In genomic region chr2:218406949-218407703, GRCh38 we compare ENCODE assay signal across 8 cellular contexts. TPM values are rescaled to one million over a fixed set of nuclear protein-coding genes. Genes with fewer than 3 reads are reported as not detected.
A peak's percentile ranks its signal among the peaks of the same experiment; 100 is the strongest.
DNase-seq lines count a peak whose midpoint lies in the region; ATAC-seq and TF ChIP-seq lines count a peak whose summit lies in the region.

No MANE protein-coding gene starts in this region.

- H2AFZ ChIP-seq in GM23338, result peak overlapping the region; percentile 95

- DNase-seq in GM23338 (ENCODE audit: low spot score) (no peak), NCI-H774 (lab: John Stamatoyannopoulos, UW) (peak; percentile 8), endothelial cell (ENCODE audit: low spot score) (peak; percentile 28), mucosa of gallbladder (ENCODE audit: low spot score) (peak; percentile 74), retina (no peak)
- DNase-seq in activated CD8-positive, alpha-beta memory T cell treated with anti-CD3 and anti-CD28 coated beads, Interleukin-2, amount 50 U/mL, for 1 hour (ENCODE audit: extremely low read depth), result peak; percentile 50

- no peaks in the 10 kb centered on the region for H3K9me3 ChIP-seq in stomach smooth muscle (ENCODE audit: control insufficient read depth in 2 of 2, low read length in 2 of 2)

- H3K4me3 ChIP-seq in GM23338 (peak overlapping the region; percentile 61), stomach smooth muscle (ENCODE audit: low read length in 2 of 2) (peak overlapping the region; percentile 52 to 77)

- H3K27me3 Mint-ChIP-seq in GM23338 (ENCODE audit: insufficient read depth, low read depth, poor library complexity) (peaks cover 7% of the 10 kb centered on the region), endothelial cell (ENCODE audit: unreplicated experiment) (peaks cover 5% of the 10 kb centered on the region)

- no peaks in the 10 kb centered on the region for H3K79me2 ChIP-seq in GM23338 (replicated peaks; ENCODE audit: insufficient read depth)

- H3K36me3 Mint-ChIP-seq in GM23338 (ENCODE audit: low read depth) (peaks cover 12% of the 10 kb centered on the region), endothelial cell (ENCODE audit: low read depth, unreplicated experiment) (peaks cover 10% of the 10 kb centered on the region)

- H3K4me2 ChIP-seq in GM23338, result peak overlapping the region; percentile 90

- H3K4me3 Mint-ChIP-seq in GM23338 (peak overlapping the region; percentile 68), endothelial cell (ENCODE audit: unreplicated experiment) (peak overlapping the region; percentile 2)

- H3K27ac ChIP-seq in C4-2B (peak overlapping the region; percentile 72), GM23338 (ENCODE audit: low read depth) (peak overlapping the region; percentile 89; the same call in 1 of the 2 replicates), stomach smooth muscle (ENCODE audit: low read length) (peak overlapping the region; percentile 88)

- H3K9me3 Mint-ChIP-seq in GM23338 (no peaks in the 10 kb centered on the region), endothelial cell (ENCODE audit: unreplicated experiment) (no peaks in the 10 kb centered on the region)

- H3K4me1 Mint-ChIP-seq in GM23338 (peaks cover 22% of the 10 kb centered on the region), endothelial cell (ENCODE audit: unreplicated experiment) (peaks cover 27% of the 10 kb centered on the region)

- peaks cover 17% of the 10 kb centered on the region for H3F3A ChIP-seq in GM23338 (replicated peaks; ENCODE audit: low read depth)

- H3K36me3 ChIP-seq in GM23338 (ENCODE audit: insufficient read depth), result no peaks in the 10 kb centered on the region
- H3K36me3 ChIP-seq in stomach smooth muscle (ENCODE audit: control insufficient read depth in 2 of 2, insufficient read depth in 2 of 2, low read length in 2 of 2), result peaks cover 16% of the 10 kb centered on the region in 2 donors

- peak overlapping the region; percentile 58 for H3K27ac Mint-ChIP-seq in GM23338
- H3K27ac Mint-ChIP-seq in endothelial cell (ENCODE audit: unreplicated experiment), result peak overlapping the region; percentile 15

- no peak; the same call in 1 of the 2 replicates for TF ChIP-seq CTCF in C4-2B (conservative IDR thresholded peaks at IDR 0.05)
- TF ChIP-seq CTCF in GM23338 (conservative IDR thresholded peaks at IDR 0.05; ENCODE audit: low read depth in 2 of 2), result no peak
- TF ChIP-seq CTCF in endothelial cell (IDR thresholded peaks at IDR 0.05; ENCODE audit: unreplicated experiment), result no peak

- no peaks in the 10 kb centered on the region for H4K20me1 ChIP-seq in GM23338 (replicated peaks; ENCODE audit: insufficient read depth)

- H3K4me1 ChIP-seq in GM23338 (ENCODE audit: insufficient read depth), result peaks cover 27% of the 10 kb centered on the region
- H3K4me1 ChIP-seq in stomach smooth muscle (ENCODE audit: control insufficient read depth, insufficient read depth, low read length), result peaks cover 41% of the 10 kb centered on the region

- peak; percentile 10 for ATAC-seq in GM23338

- H3K9ac ChIP-seq in stomach smooth muscle (ENCODE audit: low read length in 2 of 2), result peak overlapping the region; percentile 80 to 83

- no peaks in the 10 kb centered on the region for H3K27me3 ChIP-seq in GM23338 (ENCODE audit: insufficient read depth)
- no peaks in the 10 kb centered on the region for H3K27me3 ChIP-seq in stomach smooth muscle (ENCODE audit: control insufficient read depth in 1 of 2, insufficient read depth in 2 of 2, low read length in 2 of 2)

- H3K9me2 ChIP-seq in GM23338 (ENCODE audit: insufficient read depth), result no peaks in the 10 kb centered on the region

TF ChIP-seq in GM23338, 12 proteins besides CTCF, POLR2A, EP300 and RAD21:
- no peak for TF ChIP-seq STAT1 (IDR thresholded peaks at IDR 0.05; ENCODE audit: unreplicated experiment)
- TF ChIP-seq POLR2AphosphoS5 (IDR thresholded peaks at IDR 0.05; ENCODE audit: low read depth), result 0 out of 2 replicates have a peak, but pooled peaks have one; percentile 29

RNA-seq across cellular contexts. Expression of gene CTDSP1, which starts 7.5 kb away (rescaled TPM):
- total RNA-seq in GM23338 (2014; rRNA removed; shearing (Covaris generic)), result 14.8 and 21.8 TPM in 2 replicates
- 6.7 and 6.9 TPM in 2 replicates for polyA plus RNA-seq in GM23338 (2016; fragmentation: Nextera tagmentation; extraction: Ambion mirVana)
- total RNA-seq in endothelial cell (ENCODE audit: unreplicated experiment) (106 TPM), mucosa of gallbladder (184 TPM)

RNA-seq across cellular contexts. Expression of gene VIL1, which starts 11.8 kb away (rescaled TPM):
- total RNA-seq in GM23338 (2014; rRNA removed; shearing (Covaris generic)), result 5.9 and 9.2 TPM in 2 replicates
- 2.3 and 3.5 TPM in 2 replicates for polyA plus RNA-seq in GM23338 (2016; fragmentation: Nextera tagmentation; extraction: Ambion mirVana)
- total RNA-seq in endothelial cell (ENCODE audit: unreplicated experiment), result 0.44 TPM
- 328 TPM for total RNA-seq in mucosa of gallbladder

RNA-seq across cellular contexts. Expression of gene SLC11A1, which starts 25.1 kb away (rescaled TPM):
- 0.89 TPM in 1 of 2 replicates, not detected in the other for total RNA-seq in GM23338 (2014; rRNA removed; shearing (Covaris generic))
- 0.16 and 0.31 TPM in 2 replicates for polyA plus RNA-seq in GM23338 (2016; fragmentation: Nextera tagmentation; extraction: Ambion mirVana)
- total RNA-seq in endothelial cell (ENCODE audit: unreplicated experiment) (not detected), mucosa of gallbladder (15.1 TPM)

RNA-seq across cellular contexts. Expression of gene CATIP, which starts 50.5 kb away (rescaled TPM):
- total RNA-seq in GM23338 (2014; rRNA removed; shearing (Covaris generic)), result not detected in 2 replicates
- 0.15 and 0.23 TPM in 2 replicates for polyA plus RNA-seq in GM23338 (2016; fragmentation: Nextera tagmentation; extraction: Ambion mirVana)
- total RNA-seq in endothelial cell (ENCODE audit: unreplicated experiment) (not detected), mucosa of gallbladder (3.4 TPM)

Comparison
In these comparisons a context has a peak if more than half of its experiments do, and no peak if none do; other contexts are left out.
1. DNase-seq: peak in NCI-H774 (single experiment), activated CD8-positive, alpha-beta memory T cell treated with anti-CD3 and anti-CD28 coated beads, Interleukin-2, amount 50 U/mL, for 1 hour (single experiment), endothelial cell (single experiment) and mucosa of gallbladder (single experiment); none in GM23338 (single experiment) and retina (single experiment).
2. RNA of gene VIL1, which starts 11.8 kb away (total RNA-seq): 328 TPM in mucosa of gallbladder (single experiment); 5.9 to 9.2 TPM in GM23338 and 0.44 TPM in endothelial cell (single experiment); every median in the first group is over 10 times any median in the second.
3. Peak in every context shown above with its lines, with median percentiles within 50 percentile points of each other: H3K27ac ChIP-seq.